10 cellular contexts compared by ENCODE assay signal in genomic region chr1:156121441-156121840, GRCh38. TPM values are rescaled to one million over a fixed set of nuclear protein-coding genes. Genes with fewer than 3 reads are reported as not detected.
DNase-seq lines count a peak whose midpoint lies in the region; ATAC-seq and TF ChIP-seq lines count a peak whose summit lies in the region.
"Had no signal": no experiment of that assay in that cellular context is flagged by ENCODE, and none has a peak within 500 bp of the region (broad histone marks: within the 10 kb centered on the region; RNA-seq: fewer than 3 reads in every experiment).

No MANE protein-coding gene starts in this region.

- H2AFZ ChIP-seq in IMR-90 (replicated peaks; ENCODE audit: low read length, poor library complexity) = no peak overlapping the region

- H3K9me3 ChIP-seq in IMR-90 (ENCODE audit: control insufficient read depth, insufficient read depth, low read length) (no peaks in the 10 kb centered on the region), lower lobe of right lung (no peaks in the 10 kb centered on the region), testis (no peaks in the 10 kb centered on the region)

- in situ Hi-C loops in IMR-90 (cut with MboI; ENCODE audit: low sequenced_read_pairs) = no loop called here

- H3K4me1 ChIP-seq in IMR-90 (ENCODE audit: control insufficient read depth, insufficient read depth, low read length) (peaks cover 51% of the 10 kb centered on the region), lower lobe of right lung (peaks cover 100% of the 10 kb centered on the region), testis (peaks cover 98% of the 10 kb centered on the region)

- peaks cover 70% of the 10 kb centered on the region for H4K20me1 ChIP-seq in IMR-90 (ENCODE audit: insufficient read depth, low read length)

- peak overlapping the region in 1 of 2 experiments; percentile 40; a peak in 1 of 4 replicates for H4K8ac ChIP-seq in IMR-90 (ENCODE audit: low read depth in 2 of 2, low read length in 2 of 2)

- no TSS peak for BruUV-seq in IMR-90 (replicated peaks; lab: Mats Ljungman, UMichigan)
- no TSS peak for BruUV-seq in MCF 10A (replicated peaks; lab: Mats Ljungman, UMichigan)

- no peak overlapping the region for H2BK120ac ChIP-seq in IMR-90 (ENCODE audit: low read depth, low read length)

- dilution Hi-C loops in IMR-90 (cut with HindIII; ENCODE audit: low sequenced_read_pairs, unreplicated experiment) = no loop called here

- POLR2A ChIA-PET in IMR-90 (lab: Charles Lee; ENCODE audit: unreplicated experiment) = interaction anchor here (0.7 kb wide), 1 partner anchor 68 kb away, joined by 18 read pairs; no protein-coding TSS in a partner anchor
- POLR2A ChIA-PET in MCF 10A (lab: Yijun Ruan, JAX) = interaction anchor here (0.5 to 25.7 kb wide), 8 partner anchors 9 to 647 kb away, joined by 3 to 960 read pairs (median 4); partner anchors contain the start of gene SMG5

- no peak overlapping the region for H3K56ac ChIP-seq in IMR-90 (ENCODE audit: extremely low read depth, insufficient read depth, low read length)

- H3K4me3 ChIP-seq in IMR-90 (ENCODE audit: insufficient read depth, low read depth, low read length) (no peak overlapping the region), lower lobe of right lung (no peak overlapping the region), testis (peak overlapping the region in 1 of 2 donors; percentile 27)

- H3K9me1 ChIP-seq in IMR-90 (ENCODE audit: insufficient read depth, low read length) = peaks cover 25% of the 10 kb centered on the region

- no peak overlapping the region for H2BK20ac ChIP-seq in IMR-90 (ENCODE audit: low read depth, low read length)

- ATAC-seq in IMR-90 (ENCODE audit: low read depth) (no peak), lower lobe of right lung (no peak), HG03139 (IDR thresholded peaks at IDR 0.05; ENCODE audit: unreplicated experiment) (no peak), GM18868 (IDR thresholded peaks at IDR 0.05; ENCODE audit: unreplicated experiment) (no peak)
- ATAC-seq: activated CD8-positive, alpha-beta T cell treated with anti-CD3 and anti-CD28 coated beads for 36 hours had no signal

- DNase-seq in IMR-90 = no peak
- no peak for DNase-seq in MCF 10A (ENCODE audit: unreplicated experiment)
- no peak for DNase-seq in lower lobe of right lung
- DNase-seq in testis = no peak
- no peak for DNase-seq in NCI-H1105 (lab: John Stamatoyannopoulos, UW)
- DNase-seq in NCI-H187 (lab: John Stamatoyannopoulos, UW) = no peak
- DNase-seq: activated CD8-positive, alpha-beta T cell treated with anti-CD3 and anti-CD28 coated beads for 36 hours had no signal

- no peak overlapping the region for H3K9ac ChIP-seq in IMR-90 (ENCODE audit: low read depth, low read length)

- H3K27me3 Mint-ChIP-seq in MCF 10A (ENCODE audit: insufficient read depth, unreplicated experiment) = no peaks in the 10 kb centered on the region
- H3K27me3 Mint-ChIP-seq: progenitor cell of endocrine pancreas had no signal

- 0 out of 2 replicates have a peak overlapping the region, but pooled peaks have one; percentile 25 for H3K18ac ChIP-seq in IMR-90 (ENCODE audit: low read depth, low read length)

- H3K23ac ChIP-seq in IMR-90 (ENCODE audit: low read depth, low read length) = peak overlapping the region; percentile 44; the same call in 1 of the 2 replicates

- H4K5ac ChIP-seq in IMR-90 (ENCODE audit: low read depth, low read length) = no peak overlapping the region

- peak overlapping the region; percentile 71 for H3K14ac ChIP-seq in IMR-90 (replicated peaks; ENCODE audit: low read depth, low read length)

- H3K4me2 ChIP-seq in IMR-90 (ENCODE audit: low read depth, low read length) = peak overlapping the region; percentile 53

- 82% methylated on average over 2 of the region's 4 CpGs; no CpG with 5 or more reads in 1 of the 2 experiments for WGBS in IMR-90 (ENCODE audit: extremely low coverage in 2 of 2, insufficient read length in 1 of 2), 2 experiments
- 60 to 65% methylated on average over 4 of the region's 4 CpGs for WGBS in testis, 2 donors

- H3K9me3 Mint-ChIP-seq in MCF 10A (ENCODE audit: unreplicated experiment) = no peaks in the 10 kb centered on the region
- H3K9me3 Mint-ChIP-seq: activated CD8-positive, alpha-beta T cell treated with anti-CD3 and anti-CD28 coated beads for 36 hours had no signal

- H3K27ac ChIP-seq in IMR-90 (ENCODE audit: insufficient read depth, low read length) = peak overlapping the region; percentile 89
- H3K27ac ChIP-seq in lower lobe of right lung = peak overlapping the region; percentile 99
- peak overlapping the region; percentile 96 to 98 for H3K27ac ChIP-seq in testis

- CTCF ChIA-PET in IMR-90 (lab: Yijun Ruan, JAX) (interaction anchor here (1.3 to 1.4 kb wide), 2 partner anchors 8 to 21 kb away, joined by 3 to 9 read pairs; no protein-coding TSS in a partner anchor), MCF 10A (lab: Yijun Ruan, JAX) (interaction anchor here (0.7 to 46.2 kb wide), 4 partner anchors 8 to 186 kb away, joined by 3 to 1892 read pairs (median 128); partner anchors contain the start of gene MEX3A)

- no peak overlapping the region for H2AK9ac ChIP-seq in IMR-90 (replicated peaks; ENCODE audit: low read depth, low read length, poor library complexity)

- H2AK5ac ChIP-seq in IMR-90 (ENCODE audit: low read depth, low read length) = peak overlapping the region; percentile 66

- H3K4me3 Mint-ChIP-seq in MCF 10A (ENCODE audit: unreplicated experiment) = peak overlapping the region; percentile 79
- H3K4me3 Mint-ChIP-seq: activated CD8-positive, alpha-beta T cell treated with anti-CD3 and anti-CD28 coated beads for 36 hours had no signal

- H3K27ac Mint-ChIP-seq in MCF 10A (ENCODE audit: low read depth, unreplicated experiment) = peak overlapping the region; percentile 96
- H3K27ac Mint-ChIP-seq: activated CD8-positive, alpha-beta T cell treated with anti-CD3 and anti-CD28 coated beads for 36 hours; progenitor cell of endocrine pancreas had no signal

- H3K36me3 ChIP-seq in IMR-90 (ENCODE audit: control insufficient read depth, insufficient read depth, low read length) = peaks cover 13% of the 10 kb centered on the region
- H3K36me3 ChIP-seq in lower lobe of right lung = no peaks in the 10 kb centered on the region
- H3K36me3 ChIP-seq in testis (ENCODE audit: low read depth, missing control alignments) = no peaks in the 10 kb centered on the region

- peak overlapping the region; percentile 49 for H3K4ac ChIP-seq in IMR-90 (ENCODE audit: low read depth, low read length)

- TF ChIP-seq CTCF in IMR-90 (conservative IDR thresholded peaks at IDR 0.05; ENCODE audit: low read depth, low read length) (no peak), MCF 10A (IDR thresholded peaks at IDR 0.05; ENCODE audit: unreplicated experiment) (no peak), lower lobe of right lung (IDR thresholded peaks at IDR 0.05) (no peak), testis (IDR thresholded peaks at IDR 0.05) (no peak)

- no peak overlapping the region for H2BK15ac ChIP-seq in IMR-90 (ENCODE audit: low read depth, low read length)

- peak overlapping the region; percentile 18 for H2BK5ac ChIP-seq in IMR-90 (ENCODE audit: low read depth, low read length, poor library complexity, severe bottlenecking)

- H3K79me1 ChIP-seq in IMR-90 (ENCODE audit: low read depth in 1 of 2, low read length in 2 of 2) = peaks cover 0 to 26% of the 10 kb centered on the region in 2 experiments; a peak in 2 of 4 replicates

- H3K27me3 ChIP-seq in IMR-90 (ENCODE audit: control insufficient read depth, insufficient read depth, low read length) (no peaks in the 10 kb centered on the region), lower lobe of right lung (ENCODE audit: low read depth) (no peaks in the 10 kb centered on the region), testis (no peaks in the 10 kb centered on the region)

- peaks cover 45% of the 10 kb centered on the region for H3K36me3 Mint-ChIP-seq in MCF 10A (ENCODE audit: insufficient read depth, unreplicated experiment)

- TF ChIP-seq RAD21 in IMR-90 (IDR thresholded peaks at IDR 0.05; ENCODE audit: low read length) = no peak

- intact Hi-C loops in IMR-90 (cut with micrococcal nuclease) (no loop called here), MCF 10A (cut with micrococcal nuclease) (no loop called here), lower lobe of right lung (cut with DNase I) (no loop called here), testis (cut with DNase I; ENCODE audit: low total_unique reads) (no loop called here)

- H4K91ac ChIP-seq in IMR-90 (ENCODE audit: insufficient read depth, low read depth, low read length) = no peak overlapping the region

- no peak for TF ChIP-seq POLR2A in IMR-90 (IDR thresholded peaks at IDR 0.05; ENCODE audit: low read depth, low read length)
- no peak for TF ChIP-seq POLR2A in testis (IDR thresholded peaks at IDR 0.05)

- H3K4me1 Mint-ChIP-seq in MCF 10A (ENCODE audit: insufficient read depth, unreplicated experiment) = peaks cover 76% of the 10 kb centered on the region

TF ChIP-seq in IMR-90, 13 proteins besides CTCF, POLR2A, EP300 and RAD21 (continues in another document):
- TF ChIP-seq SMC3 (IDR thresholded peaks at IDR 0.05; ENCODE audit: low read depth, low read length) (no peak), NFE2L2 (IDR thresholded peaks at IDR 0.05; ENCODE audit: low read depth, low read length) (no peak), MAZ (IDR thresholded peaks at IDR 0.05; ENCODE audit: borderline replicate concordance, low read depth, low read length) (no peak), RCOR1 (IDR thresholded peaks at IDR 0.05; ENCODE audit: insufficient replicate concordance, low read length) (no peak), MAFK (IDR thresholded peaks at IDR 0.05; ENCODE audit: low read depth, low read length) (no peak)

RNA-seq across cellular contexts. Expression of gene LMNA, which starts 6.9 kb away (rescaled TPM):
- total RNA-seq in IMR-90 (2012; rRNA removed) (753 and 755 TPM in 2 replicates), MCF 10A (2022) (620 and 716 TPM in 2 replicates), lower lobe of right lung (235 TPM), testis (100 to 1,000 TPM; 162 to 219 TPM)
- polyA plus RNA-seq in IMR-90 (2012; rRNA removed) (563 and 927 TPM in 2 replicates), testis (ENCODE audit: insufficient read depth, low read depth, low replicate concordance) (189 TPM)
- polyA plus RNA-seq in IMR-90 (2012; cell fraction: cytosol; rRNA removed) = 602 and 638 TPM in 2 replicates
- 1,137 and 1,144 TPM in 2 replicates for polyA plus RNA-seq in IMR-90 (2012; cell fraction: nucleus; rRNA removed; ENCODE audit: low replicate concordance)

RNA-seq across cellular contexts. Expression of gene SEMA4A, which starts 31.9 kb away (rescaled TPM):
- total RNA-seq in IMR-90 (2012; rRNA removed) = 0.18 and 0.28 TPM in 2 replicates
- 0.86 and 1.4 TPM in 2 replicates for polyA plus RNA-seq in IMR-90 (2012; rRNA removed)
- polyA plus RNA-seq in IMR-90 (2012; cell fraction: cytosol; rRNA removed) = 0.15 and 0.41 TPM in 2 replicates
- polyA plus RNA-seq in IMR-90 (2012; cell fraction: nucleus; rRNA removed; ENCODE audit: low replicate concordance) = 10.3 and 13.3 TPM in 2 replicates
- total RNA-seq in MCF 10A (2022) = 1.5 and 4.7 TPM in 2 replicates
- 28.9 TPM for total RNA-seq in lower lobe of right lung
- 1 to 10 TPM; 4.8 to 8.0 TPM for total RNA-seq in testis
- 7.7 TPM for polyA plus RNA-seq in testis (ENCODE audit: insufficient read depth, low read depth, low replicate concordance)

RNA-seq across cellular contexts. Expression of gene MEX3A, which starts 39.2 kb away (rescaled TPM):
- 2.3 and 2.5 TPM in 2 replicates for total RNA-seq in IMR-90 (2012; rRNA removed)
- 9.0 and 11.6 TPM in 2 replicates for polyA plus RNA-seq in IMR-90 (2012; rRNA removed)
- 4.0 and 8.8 TPM in 2 replicates for polyA plus RNA-seq in IMR-90 (2012; cell fraction: cytosol; rRNA removed)
- polyA plus RNA-seq in IMR-90 (2012; cell fraction: nucleus; rRNA removed; ENCODE audit: low replicate concordance) = 14.6 and 16.6 TPM in 2 replicates
- total RNA-seq in MCF 10A (2022) = 0.88 and 0.91 TPM in 2 replicates
- total RNA-seq in lower lobe of right lung = 0.74 TPM
- 1 to 10 TPM; 2.4 to 3.0 TPM for total RNA-seq in testis
- polyA plus RNA-seq in testis (ENCODE audit: insufficient read depth, low read depth, low replicate concordance) = 0.87 TPM
